In genomic region chr2:111119847-111120252, GRCh38 we compare ENCODE assay signal across 8 cellular contexts. TPM values are rescaled to one million over a fixed set of nuclear protein-coding genes. Genes with fewer than 3 reads are reported as not detected.
DNase-seq lines count a peak whose midpoint lies in the region; ATAC-seq, FAIRE-seq and TF ChIP-seq lines count a peak whose summit lies in the region.

No MANE protein-coding gene starts in this region.

- ATAC-seq in heart left ventricle (no peak), GM18873 (IDR thresholded peaks at IDR 0.05; ENCODE audit: low FRiP score, unreplicated experiment) (no peak)

- H3K79me2 ChIP-seq in keratinocyte (ENCODE audit: control insufficient read depth, insufficient read depth, low read length), result peaks cover 13% of the 10 kb centered on the region

- WGBS in heart left ventricle, 4 donors, result 8 to 23% (median 17%) methylated on average over 24 to 26 of the region's 26 CpGs
- WGBS in thyroid gland, 2 donors, result 13 to 27% methylated on average over 25 to 26 of the region's 26 CpGs

- peaks cover 55% of the 10 kb centered on the region for H3K4me1 Mint-ChIP-seq in activated naive CD8-positive, alpha-beta T cell (ENCODE audit: low read depth)

- dilution Hi-C loops in keratinocyte (cut with MboI; ENCODE audit: extremely low pct_ligation_motif_present, low sequenced_read_pairs), result no loop called here

- peaks cover 0 to 13% (median 11%) of the 10 kb centered on the region in 9 donors for H3K36me3 ChIP-seq in heart left ventricle
- H3K36me3 ChIP-seq in keratinocyte (ENCODE audit: control insufficient read depth in 2 of 2, extremely low read depth in 1 of 2, insufficient read depth in 2 of 2, low read length in 2 of 2), result no peaks in the 10 kb centered on the region
- peaks cover 5 to 9% of the 10 kb centered on the region in 2 donors for H3K36me3 ChIP-seq in thyroid gland

- peak overlapping the region; percentile 92 for H3K27ac Mint-ChIP-seq in activated naive CD8-positive, alpha-beta T cell

- peak overlapping the region; percentile 90 for H2AFZ ChIP-seq in keratinocyte (ENCODE audit: control insufficient read depth, low read length)

- no peak for TF ChIP-seq POLR2A in heart left ventricle (IDR thresholded peaks at IDR 0.05)
- TF ChIP-seq POLR2A in thyroid gland (IDR thresholded peaks at IDR 0.05), result no peak

- no peaks in the 10 kb centered on the region for H3K9me3 ChIP-seq in heart left ventricle
- H3K9me3 ChIP-seq in keratinocyte (ENCODE audit: control insufficient read depth, low read depth, low read length), result no peaks in the 10 kb centered on the region
- H3K9me3 ChIP-seq in thyroid gland, result no peaks in the 10 kb centered on the region

- H3K4me3 Mint-ChIP-seq in activated naive CD8-positive, alpha-beta T cell, result peak overlapping the region; percentile 91

- H3K4me3 ChIP-seq in heart left ventricle (peak overlapping the region; percentile 64 to 98 (median 84)), keratinocyte (ENCODE audit: control insufficient read depth in 2 of 3, extremely low read depth in 1 of 3, insufficient read depth in 2 of 3, low read depth in 1 of 3, low read length in 3 of 3) (peak overlapping the region; percentile 48 to 83 (median 57)), thyroid gland (replicated peaks in 1 of 3) (peak overlapping the region in 2 of 3 donors; percentile 58 to 69)

- DNase-seq in heart left ventricle, result peak in 1 of 5 donors; percentile 65
- DNase-seq in cardiac septum (ENCODE audit: low spot score), result no peak
- no peak for DNase-seq in keratinocyte (ENCODE audit: low read depth, low spot score)
- DNase-seq in thyroid gland, result no peak
- no peak for DNase-seq in stimulated activated CD4-positive, alpha-beta T cell treated with anti-CD3 and anti-CD28 coated beads, Interleukin-2, amount 100 ng/mL, for 24 hours
- no peak for DNase-seq in GOT3 (lab: John Stamatoyannopoulos, UW)

- H3K4me1 ChIP-seq in heart left ventricle (peaks cover 4 to 63% (median 47%) of the 10 kb centered on the region in 12 donors), keratinocyte (ENCODE audit: control insufficient read depth, extremely low read depth, insufficient read depth, low read length) (peaks cover 23% of the 10 kb centered on the region), thyroid gland (peaks cover 39 to 40% of the 10 kb centered on the region in 2 donors)

- no peak for FAIRE-seq in keratinocyte (lab: Jason Lieb, UNC)

- intact Hi-C loops in heart left ventricle (cut with DNase I), result loop anchor here (2.0 to 10.0 kb wide), 11 partner anchors 21 to 585 kb away; no protein-coding TSS in a partner anchor
- intact Hi-C loops in cardiac septum (cut with DNase I), result loop anchor here (5.0 to 10.0 kb wide), 4 partner anchors 308 to 615 kb away; no protein-coding TSS in a partner anchor
- intact Hi-C loops in thyroid gland (cut with DNase I), result loop anchor here (5.0 kb wide), 1 partner anchor 542 kb away; no protein-coding TSS in a partner anchor

- no peaks in the 10 kb centered on the region for H3K9me1 ChIP-seq in keratinocyte (ENCODE audit: control insufficient read depth, extremely low read depth, insufficient read depth, low read length)

- peak overlapping the region; percentile 87 for H3K4me2 ChIP-seq in keratinocyte (ENCODE audit: control insufficient read depth, extremely low read depth, insufficient read depth, low read depth, low read length)

- H3K36me3 Mint-ChIP-seq in activated naive CD8-positive, alpha-beta T cell, result peaks cover 5% of the 10 kb centered on the region

- H3K9ac ChIP-seq in keratinocyte (ENCODE audit: control insufficient read depth, extremely low read depth, insufficient read depth, low read length), result peak overlapping the region; percentile 87

- H3K9me3 Mint-ChIP-seq in activated naive CD8-positive, alpha-beta T cell (ENCODE audit: low read depth), result no peaks in the 10 kb centered on the region

- H3K27ac ChIP-seq in heart left ventricle (peak overlapping the region in 7 of 12 donors; percentile 31 to 93 (median 70)), keratinocyte (ENCODE audit: control insufficient read depth, insufficient read depth, low read length) (peak overlapping the region; percentile 85), thyroid gland (peak overlapping the region in 2 of 3 donors; percentile 80 to 82)

- no peaks in the 10 kb centered on the region for H3K27me3 Mint-ChIP-seq in activated naive CD8-positive, alpha-beta T cell

- H3K27me3 ChIP-seq in heart left ventricle (peaks cover 0 to 52% (median 7%) of the 10 kb centered on the region in 9 donors), keratinocyte (ENCODE audit: control insufficient read depth, extremely low read depth, insufficient read depth, low read length) (no peaks in the 10 kb centered on the region), thyroid gland (peaks cover 7% of the 10 kb centered on the region)

- H4K20me1 ChIP-seq in keratinocyte (ENCODE audit: control insufficient read depth, extremely low read depth, insufficient read depth, low read length), result no peaks in the 10 kb centered on the region

- TF ChIP-seq CTCF in heart left ventricle (IDR thresholded peaks at IDR 0.05) (no peak), keratinocyte (optimal IDR thresholded peaks at IDR 0.05 in 1 of 3, IDR thresholded peaks at IDR 0.05 in 1 of 3, conservative IDR thresholded peaks at IDR 0.05 in 1 of 3; ENCODE audit: extremely low read depth in 1 of 3, insufficient read depth in 2 of 3, low read length in 3 of 3) (no peak), thyroid gland (IDR thresholded peaks at IDR 0.05) (no peak)

RNA-seq across cellular contexts. Expression of gene BCL2L11, which starts 0.9 kb away (rescaled TPM):
- 10 to 100 TPM in 3 of 9 donors, 1 to 10 TPM in 6; 4.9 to 16.2 (median 7.3) TPM for total RNA-seq in heart left ventricle
- 1 to 10 TPM; 1.9 to 3.5 TPM for polyA plus RNA-seq in heart left ventricle
- 5.2 TPM for total RNA-seq in cardiac septum
- 1.4 to 1.9 TPM (median 1.6 TPM) in 3 replicates for polyA plus RNA-seq in keratinocyte
- polyA plus RNA-seq in keratinocyte (2011; ENCODE audit: low read depth), result 3.5 TPM
- polyA plus RNA-seq in keratinocyte (2011; cell fraction: cytosol; rRNA removed), result 0.70 and 1.5 TPM in 2 replicates
- 2.6 and 2.7 TPM in 2 replicates for polyA plus RNA-seq in keratinocyte (2011; cell fraction: nucleus; rRNA removed)
- 1.7 and 3.7 TPM in 2 replicates for polyA plus RNA-seq in keratinocyte (2012; ENCODE audit: low replicate concordance)
- 0.99 to 2.7 TPM (median 1.8 TPM) in 3 replicates for polyA minus RNA-seq in keratinocyte
- 0.38 TPM for polyA minus RNA-seq in keratinocyte (2011; cell fraction: cytosol; rRNA and poly(A)+ RNA removed)
- 1.9 and 2.1 TPM in 2 replicates for polyA minus RNA-seq in keratinocyte (2011; cell fraction: nucleus; rRNA and poly(A)+ RNA removed)
- total RNA-seq in thyroid gland, result 10 to 100 TPM; 48.4 to 90.6 (median 62.4) TPM
